10 cellular contexts compared by ENCODE assay signal in genomic region chr2:46073540-46074018, GRCh38.
DNase-seq lines count a peak whose midpoint lies in the region; ATAC-seq, FAIRE-seq and TF ChIP-seq lines count a peak whose summit lies in the region.
"Had no signal": no experiment of that assay in that cellular context is flagged by ENCODE, and none has a peak within 500 bp of the region (broad histone marks: within the 10 kb centered on the region; RNA-seq: fewer than 3 reads in every experiment).

No MANE protein-coding gene starts in this region.

- no TSS peak for BruUV-seq in HepG2 (replicated peaks; lab: Mats Ljungman, UMichigan)

- H3K79me2 ChIP-seq in HepG2 (ENCODE audit: insufficient read depth, low read length): no peaks in the 10 kb centered on the region

- DNase-seq in AG04449 (ENCODE audit: low read depth, low spot score): peak; percentile 93
- peak; percentile 90 for DNase-seq in HTR-8/SVneo (ENCODE audit: insufficient read length, low spot score)
- DNase-seq in cardiac fibroblast (ENCODE audit: low read depth in 2 of 2): peak; percentile 89 to 94
- DNase-seq in HepG2 (ENCODE audit: low spot score): peak; percentile 39
- DNase-seq in DMS153 (lab: John Stamatoyannopoulos, UW): no peak
- no peak for DNase-seq in thyroid gland
- DNase-seq: activated CD4-positive, alpha-beta T cell treated with anti-CD3 and anti-CD28 coated beads, Interleukin-2, amount 50 U/mL, for 48 hours; NCI-H2029 treated with DMSO at 0.1 percent for 48 hours had no signal

- no peak overlapping the region for H3K4me2 ChIP-seq in HepG2 (ENCODE audit: low read depth, low read length)

- CTCF ChIA-PET in AG04449 (lab: Yijun Ruan, JAX): interaction anchor here (1.0 to 3.4 kb wide), 4 partner anchors 9 to 21 kb away, joined by 3 to 16 read pairs (median 4); no protein-coding TSS in a partner anchor
- CTCF ChIA-PET in HepG2 (lab: Yijun Ruan, JAX; ENCODE audit: low intra/inter-chr PET ratio, low total read pairs): no interaction called here

- H3K9ac ChIP-seq in HepG2 (ENCODE audit: insufficient read depth, low read depth, low read length): no peak overlapping the region

- H3K9me3 ChIP-seq in HepG2 (ENCODE audit: low read length) (no peaks in the 10 kb centered on the region), thyroid gland (no peaks in the 10 kb centered on the region)

- FAIRE-seq in HTR-8/SVneo (lab: Jason Lieb, UNC): peak; percentile 94
- no peak for FAIRE-seq in HepG2 (lab: Jason Lieb, UNC)

- intact Hi-C loops in HepG2 (cut with micrococcal nuclease; ENCODE audit: unreplicated experiment) (no loop called here), thyroid gland (cut with DNase I) (no loop called here)

- no peaks in the 10 kb centered on the region for H3K36me3 ChIP-seq in HepG2 (replicated peaks in 1 of 2; ENCODE audit: control insufficient read depth in 1 of 2, insufficient read depth in 2 of 2, low read length in 2 of 2)
- no peaks in the 10 kb centered on the region for H3K36me3 ChIP-seq in thyroid gland

- H3K4me1 ChIP-seq in HepG2 (ENCODE audit: insufficient read depth, low read length): no peaks in the 10 kb centered on the region; the same call in 1 of the 2 replicates
- H3K4me1 ChIP-seq in thyroid gland: peaks cover 9 to 10% of the 10 kb centered on the region in 2 donors

- no peak overlapping the region for H2AFZ ChIP-seq in HepG2 (ENCODE audit: low read length)

- no peak for TF ChIP-seq POLR2A in HepG2 (IDR thresholded peaks at IDR 0.05; ENCODE audit: insufficient read depth in 1 of 2, low read depth in 2 of 2, low read length in 2 of 2)
- no peak for TF ChIP-seq POLR2A in thyroid gland (IDR thresholded peaks at IDR 0.05)

- no peak for TF ChIP-seq EP300 in HepG2 (IDR thresholded peaks at IDR 0.05; ENCODE audit: low read depth in 2 of 2, low read length in 2 of 2)
- no peak for TF ChIP-seq EP300 in HepG2 (CRISPR knock-in tag; IDR thresholded peaks at IDR 0.05; ENCODE audit: borderline replicate concordance)

- H4K20me1 ChIP-seq in HepG2 (ENCODE audit: insufficient read depth, low read length): no peaks in the 10 kb centered on the region

- TF ChIP-seq CTCF in AG04449 (IDR thresholded peaks at IDR 0.05; ENCODE audit: insufficient read depth, low read length, missing control alignments) (no peak), cardiac fibroblast (IDR thresholded peaks at IDR 0.05; ENCODE audit: low read depth, low read length) (no peak), HepG2 (CRISPR knock-in tag; IDR thresholded peaks at IDR 0.05) (no peak), thyroid gland (IDR thresholded peaks at IDR 0.05) (no peak)

- no peak overlapping the region for H3K27ac ChIP-seq in HepG2 (ENCODE audit: extremely low read length, insufficient read depth, low read length)
- no peak overlapping the region for H3K27ac ChIP-seq in thyroid gland

- WGBS in HepG2 (ENCODE audit: low lambda C conversion rate): 38% methylated on average over 9 of the region's 9 CpGs
- WGBS in thyroid gland, 2 donors: 80 to 81% methylated on average over 9 of the region's 9 CpGs

- ATAC-seq in HepG2 (peak; percentile 76), GM21529 (IDR thresholded peaks at IDR 0.05; ENCODE audit: unreplicated experiment) (no peak), GM21528 (IDR thresholded peaks at IDR 0.05; ENCODE audit: low FRiP score, unreplicated experiment) (no peak)

- peak overlapping the region; percentile 48 for H3K4me3 ChIP-seq in AG04449 (ENCODE audit: low read depth, low read length)
- H3K4me3 ChIP-seq in cardiac fibroblast (replicated peaks in 1 of 2; ENCODE audit: low read depth in 2 of 2, low read length in 2 of 2): peak overlapping the region in 1 of 2 donors; percentile 26
- no peak overlapping the region for H3K4me3 ChIP-seq in HepG2 (replicated peaks in 1 of 3; ENCODE audit: insufficient read depth in 1 of 3, low read depth in 2 of 3, low read length in 3 of 3)
- H3K4me3 ChIP-seq in thyroid gland (replicated peaks in 1 of 3): no peak overlapping the region

- POLR2A ChIA-PET in AG04449 (lab: Yijun Ruan, JAX): interaction anchor here (0.9 to 2.2 kb wide), 5 partner anchors 9 to 252 kb away, joined by 3 to 17 read pairs (median 3); partner anchors contain the start of gene EPAS1
- POLR2A ChIA-PET in HepG2 (lab: Yijun Ruan, JAX): no interaction called here

- TF ChIP-seq RAD21 in HepG2 (CRISPR knock-in tag; IDR thresholded peaks at IDR 0.05): no peak

- H3K27me3 ChIP-seq in HepG2 (ENCODE audit: control insufficient read depth in 1 of 2, insufficient read depth in 2 of 2, low read length in 2 of 2): no peaks in the 10 kb centered on the region
- H3K27me3 ChIP-seq in thyroid gland: no peaks in the 10 kb centered on the region

- in situ Hi-C loops in HepG2 (cut with HindIII; ENCODE audit: extremely low pct_ligation_motif_present, low pct_unique_long_range_greater_than_20kb): loop anchor here (10.0 kb wide), 1 partner anchor 281 kb away; no protein-coding TSS in a partner anchor

TF ChIP-seq in HepG2, 621 proteins besides CTCF, POLR2A, EP300 and RAD21:
- no peak for TF ChIP-seq TSC22D2 (CRISPR knock-in tag; IDR thresholded peaks at IDR 0.05; ENCODE audit: borderline replicate concordance)
- TF ChIP-seq FOSL2 (CRISPR knock-in tag; IDR thresholded peaks at IDR 0.05): peak; percentile 52; the same call in 1 of the 2 replicates
- TF ChIP-seq RNF2 (conservative IDR thresholded peaks at IDR 0.05; ENCODE audit: low read depth): no peak
- TF ChIP-seq MYNN (CRISPR knock-in tag; IDR thresholded peaks at IDR 0.05; ENCODE audit: low read depth): no peak
- TF ChIP-seq DDIT3 (CRISPR knock-in tag; IDR thresholded peaks at IDR 0.05): no peak
- no peak for TF ChIP-seq MTERF4 (CRISPR knock-in tag; IDR thresholded peaks at IDR 0.05)
- no peak for TF ChIP-seq ZBTB7A (CRISPR knock-in tag; IDR thresholded peaks at IDR 0.05)

Comparison
In these comparisons a context has a peak if more than half of its experiments do, and no peak if none do; other contexts are left out.
1. DNase-seq: peak in AG04449 (single experiment), HTR-8/SVneo (single experiment), cardiac fibroblast (2 of 2) and HepG2 (single experiment); none in DMS153 (single experiment) and thyroid gland (0 of 2).